ENCODE assay signal across 7 cellular contexts in the genomic region with DNA sequence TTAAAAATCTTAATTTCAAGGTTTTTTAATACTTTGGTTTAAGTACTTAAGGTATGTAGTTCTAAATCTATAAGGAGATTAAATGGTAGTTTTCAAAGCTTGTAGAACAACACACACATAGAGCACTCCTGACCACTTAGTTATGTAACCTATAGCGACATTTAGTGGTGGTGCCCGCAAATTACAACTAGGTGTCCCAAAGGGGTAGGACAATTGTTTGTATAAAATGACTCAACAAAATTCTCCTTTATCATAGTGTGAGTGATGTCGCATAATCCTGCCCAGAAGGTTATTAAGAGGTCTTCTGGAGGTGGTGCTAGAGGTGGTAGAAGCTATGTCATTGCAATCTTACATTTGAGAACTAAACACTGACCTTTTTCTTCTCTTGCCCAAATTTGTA.
A peak's percentile ranks its signal among the peaks of the same experiment; 100 is the strongest.
DNase-seq lines count a peak whose midpoint lies in the region; ATAC-seq, FAIRE-seq and TF ChIP-seq lines count a peak whose summit lies in the region.

No MANE protein-coding gene starts in this region.

- no peak overlapping the region for H2AFZ ChIP-seq in GM12878 (ENCODE audit: control insufficient read depth, low read depth, low read length)

- no peak overlapping the region for H3K4me3 Mint-ChIP-seq in T-helper 2 cell treated with Interferon-gamma antibody and Interleukin-4, amounts not matched to agents 5 μg/mL and 100 μg/mL, for 36 hours

- TF ChIP-seq RAD21 in GM12878 (IDR thresholded peaks at IDR 0.05; ENCODE audit: insufficient read depth, low read depth, low read length) = peak; percentile 90

- H3K27ac ChIP-seq in GM12878 (ENCODE audit: control insufficient read depth, insufficient read depth) = no peak overlapping the region

- H3K4me1 ChIP-seq in GM12878 (ENCODE audit: control insufficient read depth, insufficient read depth, low read length) = no peaks in the 10 kb centered on the region

- no peak overlapping the region for H3K9ac ChIP-seq in GM12878 (ENCODE audit: control insufficient read depth, insufficient read depth, low read length)

- CTCF ChIA-PET in GM12878 (lab: Yijun Ruan, JAX) = interaction anchor here (0.9 to 6.0 kb wide), 10 partner anchors 171 to 1482 kb away, joined by 3 to 114 read pairs (median 4); no protein-coding TSS in a partner anchor

- H3K27me3 ChIP-seq in GM12878 (replicated peaks in 1 of 2; ENCODE audit: control insufficient read depth in 2 of 2, insufficient read depth in 2 of 2, low read length in 1 of 2) = no peaks in the 10 kb centered on the region; a peak in 1 of 4 replicates

- POLR2A ChIA-PET in GM12878 (lab: Charles Lee) = no interaction called here

- intact Hi-C loops in GM12878 (cut with micrococcal nuclease; ENCODE audit: unreplicated experiment) = loop anchor here (1.0 to 2.0 kb wide), 3 partner anchors 358 to 438 kb away; no protein-coding TSS in a partner anchor

- SMC1A ChIA-PET in GM12878 (lab: Charles Lee; ENCODE audit: uncharacterized antibody, unreplicated experiment) = interaction anchor here (0.7 to 5.6 kb wide), 6 partner anchors 12 to 445 kb away, joined by 3 to 110 read pairs (median 4); a partner anchor contains a TSS

- 1% methylated on average over 3 of the region's 3 CpGs for WGBS in GM12878 (ENCODE audit: insufficient coverage, insufficient replicate concordance, low lambda C conversion rate, missing lambda C conversion rate)

- no peaks in the 10 kb centered on the region for H3K27me3 Mint-ChIP-seq in T-helper 2 cell treated with Interferon-gamma antibody and Interleukin-4, amounts not matched to agents 5 μg/mL and 100 μg/mL, for 36 hours (ENCODE audit: low read depth)

- FAIRE-seq in GM12878 (lab: Jason Lieb, UNC) = peak; percentile 93

- no peak for TF ChIP-seq EP300 in GM12878 (IDR thresholded peaks at IDR 0.05; ENCODE audit: borderline replicate concordance in 1 of 2, control insufficient read depth in 1 of 2, low read depth in 2 of 2, low read length in 2 of 2)

- in situ Hi-C loops in GM12878 (cut with MboI) = loop anchor here (5.0 kb wide), 1 partner anchor 377 kb away; no protein-coding TSS in a partner anchor

- H3K4me3 ChIP-seq in GM12878 = no peak overlapping the region

- no peaks in the 10 kb centered on the region for H3K36me3 ChIP-seq in GM12878 (ENCODE audit: control insufficient read depth in 2 of 2, insufficient read depth in 2 of 2, low read length in 1 of 2)

- BruUV-seq in GM12878 (replicated peaks; lab: Mats Ljungman, UMichigan) = no TSS peak

- DNase-seq in NCI-H187 (lab: John Stamatoyannopoulos, UW) = peak; percentile 51 to 71
- DNase-seq in T-helper 2 cell treated with Interferon-gamma antibody and Interleukin-4, amounts not matched to agents 5 μg/mL and 100 μg/mL, for 36 hours (ENCODE audit: low spot score) = peak; percentile 43
- peak; percentile 12 for DNase-seq in GM12878 (ENCODE audit: low read depth, low spot score)
- DNase-seq in iPS DF 4.7 (ENCODE audit: extremely low read depth, low spot score) = peak; percentile 68
- peak; percentile 29 for DNase-seq in smooth muscle cell of the brain vasculature (ENCODE audit: low read depth, low spot score)

- RAD21 ChIA-PET in GM12878 (lab: Charles Lee; ENCODE audit: unreplicated experiment) = interaction anchor here (0.9 to 5.7 kb wide), 4 partner anchors 107 to 440 kb away, joined by 3 to 77 read pairs (median 5); a partner anchor contains a TSS

- no peak overlapping the region for H3K27ac Mint-ChIP-seq in T-helper 2 cell treated with Interferon-gamma antibody and Interleukin-4, amounts not matched to agents 5 μg/mL and 100 μg/mL, for 36 hours

- H4K20me1 ChIP-seq in GM12878 (ENCODE audit: control insufficient read depth, insufficient read depth) = no peaks in the 10 kb centered on the region

- H3K4me1 Mint-ChIP-seq in T-helper 2 cell treated with Interferon-gamma antibody and Interleukin-4, amounts not matched to agents 5 μg/mL and 100 μg/mL, for 36 hours (ENCODE audit: low read depth) = no peaks in the 10 kb centered on the region

- no peaks in the 10 kb centered on the region for H3K36me3 Mint-ChIP-seq in T-helper 2 cell treated with Interferon-gamma antibody and Interleukin-4, amounts not matched to agents 5 μg/mL and 100 μg/mL, for 36 hours (ENCODE audit: low read depth)

- H3K79me2 ChIP-seq in GM12878 (ENCODE audit: control insufficient read depth, insufficient read depth, low read length) = no peaks in the 10 kb centered on the region

- peak; percentile 94 for ATAC-seq in GM18498 (IDR thresholded peaks at IDR 0.05; ENCODE audit: unreplicated experiment)
- ATAC-seq in HG02973 (IDR thresholded peaks at IDR 0.05; ENCODE audit: unreplicated experiment) = peak; percentile 84
- ATAC-seq in GM12878 = peak; percentile 93

- TF ChIP-seq POLR2A in GM12878 (IDR thresholded peaks at IDR 0.05; ENCODE audit: low read depth, low read length) = no peak

- H3K9me3 ChIP-seq in GM12878 (replicated peaks; ENCODE audit: control insufficient read depth, insufficient read depth, low read length) = no peaks in the 10 kb centered on the region

- TF ChIP-seq CTCF in GM12878 (IDR thresholded peaks at IDR 0.05 in 2 of 3, conservative IDR thresholded peaks at IDR 0.05 in 1 of 3; ENCODE audit: control insufficient read depth in 2 of 3, extremely low read depth in 1 of 3, insufficient read depth in 1 of 3, low read depth in 3 of 3, low read length in 3 of 3) = peak; percentile 74 to 81 (median 77)

- H3K4me2 ChIP-seq in GM12878 (ENCODE audit: control insufficient read depth, insufficient read depth) = no peak overlapping the region

- no peaks in the 10 kb centered on the region for H3K9me3 Mint-ChIP-seq in T-helper 2 cell treated with Interferon-gamma antibody and Interleukin-4, amounts not matched to agents 5 μg/mL and 100 μg/mL, for 36 hours

TF ChIP-seq in GM12878, 131 proteins besides CTCF, POLR2A, EP300 and RAD21:
- TF ChIP-seq SMC3 (IDR thresholded peaks at IDR 0.05; ENCODE audit: borderline replicate concordance, low read length) (peak; percentile 93; the same call in 1 of the 2 replicates), BACH1 (IDR thresholded peaks at IDR 0.05; ENCODE audit: borderline replicate concordance) (0 out of 2 replicates have a peak, but pooled peaks have one; percentile 18), ZNF384 (IDR thresholded peaks at IDR 0.05; ENCODE audit: borderline replicate concordance, low read depth, low read length) (no peak)

Comparison
In these comparisons a context has a peak if more than half of its experiments do, and no peak if none do; other contexts are left out.
1. DNase-seq: peak in every context shown above with its lines; median percentile 68 in iPS DF 4.7; 61 in NCI-H187; 43 in T-helper 2 cell treated with Interferon-gamma antibody and Interleukin-4, amounts not matched to agents 5 μg/mL and 100 μg/mL, for 36 hours; 29 in smooth muscle cell of the brain vasculature; 12 in GM12878.